ENCODE assay signal across 10 cellular contexts in genomic region chr5:151023651-151024050, GRCh38. TPM values are rescaled to one million over a fixed set of nuclear protein-coding genes. Genes with fewer than 3 reads are reported as not detected.
DNase-seq lines count a peak whose midpoint lies in the region; ATAC-seq and TF ChIP-seq lines count a peak whose summit lies in the region.
"Had no signal": no experiment of that assay in that cellular context is flagged by ENCODE, and none has a peak within 500 bp of the region (broad histone marks: within the 10 kb centered on the region; RNA-seq: fewer than 3 reads in every experiment).

No MANE protein-coding gene starts in this region.

- H3K36me3 Mint-ChIP-seq in activated CD4-positive, alpha-beta memory T cell treated with anti-CD3 and anti-CD28 coated beads for 36 hours = peaks cover 20% of the 10 kb centered on the region

- no peaks in the 10 kb centered on the region for H4K20me1 ChIP-seq in osteoblast (ENCODE audit: insufficient read depth, low read length)

- H3K36me3 ChIP-seq in ACC112 (ENCODE audit: insufficient read depth, low read length) = no peaks in the 10 kb centered on the region; the same call in 1 of the 2 replicates
- H3K36me3 ChIP-seq in RWPE2 (ENCODE audit: low read depth) = peaks cover 8% of the 10 kb centered on the region
- no peaks in the 10 kb centered on the region for H3K36me3 ChIP-seq in osteoblast (ENCODE audit: insufficient read depth, low read length)

- H3K27ac Mint-ChIP-seq in activated CD4-positive, alpha-beta memory T cell treated with anti-CD3 and anti-CD28 coated beads for 36 hours = no peak overlapping the region
- H3K27ac Mint-ChIP-seq: activated T-helper 2 cell treated with anti-CD3 and anti-CD28 coated beads, Interferon-gamma antibody, Interleukin-2, Interleukin-4, amounts not matched to agents 10 μg/mL and 5 μg/mL and 100 μg/mL, durations not matched to agents 14 hours and 24 hours and 36 hours had no signal

- CTCF ChIA-PET in activated CD4-positive, alpha-beta memory T cell treated with anti-CD3 and anti-CD28 coated beads for 36 hours (lab: Charles Lee) = no interaction called here

- no peaks in the 10 kb centered on the region for H3K27me3 Mint-ChIP-seq in activated CD4-positive, alpha-beta memory T cell treated with anti-CD3 and anti-CD28 coated beads for 36 hours

- H3K9me3 ChIP-seq in RWPE2 (ENCODE audit: severe bottlenecking) (no peaks in the 10 kb centered on the region), osteoblast (ENCODE audit: low read depth, low read length) (no peaks in the 10 kb centered on the region)

- POLR2A ChIA-PET in activated CD4-positive, alpha-beta memory T cell treated with anti-CD3 and anti-CD28 coated beads for 36 hours (lab: Charles Lee) = no interaction called here

- peak overlapping the region; percentile 78 for H3K27ac ChIP-seq in ACC112 (ENCODE audit: low read depth, low read length)
- H3K27ac ChIP-seq in RWPE2 (ENCODE audit: poor library complexity, severe bottlenecking) = peak overlapping the region; percentile 66
- H3K27ac ChIP-seq in osteoblast (ENCODE audit: low read depth, low read length) = peak overlapping the region; percentile 94

- H3K4me2 ChIP-seq in osteoblast (ENCODE audit: insufficient read depth, low read length) = peak overlapping the region; percentile 58

- H2AFZ ChIP-seq in ACC112 (ENCODE audit: low read length, unreplicated experiment) (no peak overlapping the region), osteoblast (ENCODE audit: low read length) (peak overlapping the region; percentile 6)

- intact Hi-C loops in activated CD4-positive, alpha-beta memory T cell treated with anti-CD3 and anti-CD28 coated beads for 36 hours (cut with micrococcal nuclease) = no loop called here

- no peaks in the 10 kb centered on the region for H3K79me2 ChIP-seq in ACC112 (ENCODE audit: control insufficient read depth, insufficient read depth, low read length, unreplicated experiment)
- no peaks in the 10 kb centered on the region for H3K79me2 ChIP-seq in osteoblast (ENCODE audit: insufficient read depth, low read length)

- H3K4me1 ChIP-seq in ACC112 (ENCODE audit: control insufficient read depth, insufficient read depth, low read length, unreplicated experiment) (peaks cover 43% of the 10 kb centered on the region), RWPE2 (ENCODE audit: insufficient read depth, poor library complexity, severe bottlenecking) (peaks cover 33% of the 10 kb centered on the region), osteoblast (ENCODE audit: insufficient read depth, low read length) (peaks cover 37% of the 10 kb centered on the region)

- no peak for TF ChIP-seq CTCF in RWPE2 (IDR thresholded peaks at IDR 0.05; ENCODE audit: poor library complexity, severe bottlenecking)
- TF ChIP-seq CTCF in fibroblast of the aortic adventitia (IDR thresholded peaks at IDR 0.05; ENCODE audit: insufficient read depth, low read length) = no peak
- TF ChIP-seq CTCF in osteoblast (IDR thresholded peaks at IDR 0.05; ENCODE audit: extremely low read depth, low read depth, low read length) = no peak

- H3K27me3 ChIP-seq in ACC112 (ENCODE audit: insufficient read depth, low read length) = no peaks in the 10 kb centered on the region
- H3K27me3 ChIP-seq in RWPE2 (ENCODE audit: insufficient read depth, poor library complexity, severe bottlenecking) = no peaks in the 10 kb centered on the region
- no peaks in the 10 kb centered on the region for H3K27me3 ChIP-seq in osteoblast (ENCODE audit: insufficient read depth, low read length)

- H3K9me3 Mint-ChIP-seq in activated CD4-positive, alpha-beta memory T cell treated with anti-CD3 and anti-CD28 coated beads for 36 hours = no peaks in the 10 kb centered on the region
- H3K9me3 Mint-ChIP-seq: activated T-helper 2 cell treated with anti-CD3 and anti-CD28 coated beads, Interferon-gamma antibody, Interleukin-2, Interleukin-4, amounts not matched to agents 10 μg/mL and 5 μg/mL and 100 μg/mL, durations not matched to agents 14 hours and 24 hours and 36 hours had no signal

- ATAC-seq in RWPE2 (ENCODE audit: low read depth) = peak; percentile 53
- no peak for ATAC-seq in GM19455 (IDR thresholded peaks at IDR 0.05; ENCODE audit: unreplicated experiment)

- peaks cover 28% of the 10 kb centered on the region for H3K4me1 Mint-ChIP-seq in activated CD4-positive, alpha-beta memory T cell treated with anti-CD3 and anti-CD28 coated beads for 36 hours (ENCODE audit: low read depth)

- DNase-seq in RWPE2 (ENCODE audit: low spot score) = no peak
- DNase-seq in fibroblast of the aortic adventitia (ENCODE audit: low read depth) = peak; percentile 91
- DNase-seq in osteoblast (ENCODE audit: insufficient read length, low spot score, missing footprints) = peak; percentile 95
- DNase-seq in DMS114 treated with DMSO at 0.1 percent for 48 hours (lab: John Stamatoyannopoulos, UW; ENCODE audit: unreplicated experiment) = no peak
- DNase-seq in activated CD4-positive, alpha-beta memory T cell treated with anti-CD3 and anti-CD28 coated beads for 36 hours = no peak
- no peak for DNase-seq in stimulated activated CD4-positive, alpha-beta T cell treated with anti-CD3 and anti-CD28 coated beads, Interleukin-4, amount 100 ng/mL, for 24 hours
- DNase-seq: T1000 had no signal

- H3K4me3 ChIP-seq in ACC112 (ENCODE audit: low read depth, low read length) (no peak overlapping the region), RWPE2 (ENCODE audit: severe bottlenecking) (no peak overlapping the region), fibroblast of the aortic adventitia (ENCODE audit: low read depth, low read length) (no peak overlapping the region), osteoblast (ENCODE audit: insufficient read depth, low read length) (peak overlapping the region; percentile 23)

- H3K4me3 Mint-ChIP-seq in activated CD4-positive, alpha-beta memory T cell treated with anti-CD3 and anti-CD28 coated beads for 36 hours = no peak overlapping the region

RNA-seq across cellular contexts. Expression of gene GPX3, which starts 3.3 kb away (rescaled TPM):
- 11.3 and 53.1 TPM in 2 replicates for total RNA-seq in fibroblast of the aortic adventitia (ENCODE audit: low replicate concordance)
- total RNA-seq in osteoblast = 8.8 and 9.8 TPM in 2 replicates
- not detected for total RNA-seq in activated CD4-positive, alpha-beta memory T cell treated with anti-CD3 and anti-CD28 coated beads for 36 hours
- total RNA-seq: activated T-helper 2 cell treated with anti-CD3 and anti-CD28 coated beads, Interferon-gamma antibody, Interleukin-2, Interleukin-4, amounts not matched to agents 10 μg/mL and 5 μg/mL and 100 μg/mL, durations not matched to agents 14 hours and 24 hours and 36 hours had no signal

RNA-seq across cellular contexts. Expression of gene TNIP1, which starts 57.2 kb away (rescaled TPM):
- total RNA-seq in fibroblast of the aortic adventitia (ENCODE audit: low replicate concordance) (33.7 and 42.9 TPM in 2 replicates), osteoblast (66.3 and 85.8 TPM in 2 replicates)
- total RNA-seq in activated CD4-positive, alpha-beta memory T cell treated with anti-CD3 and anti-CD28 coated beads for 36 hours = 100 to 1,000 TPM; 388 to 401 TPM

Comparison
In these comparisons a context has a peak if more than half of its experiments do, and no peak if none do; other contexts are left out.
1. DNase-seq: peak in fibroblast of the aortic adventitia (single experiment) and osteoblast (single experiment); none in RWPE2 (single experiment), DMS114 treated with DMSO at 0.1 percent for 48 hours (single experiment), activated CD4-positive, alpha-beta memory T cell treated with anti-CD3 and anti-CD28 coated beads for 36 hours (single experiment) and stimulated activated CD4-positive, alpha-beta T cell treated with anti-CD3 and anti-CD28 coated beads, Interleukin-4, amount 100 ng/mL, for 24 hours (single experiment).
2. Peak in every context shown above with its lines, with median percentiles within 50 percentile points of each other: H3K27ac ChIP-seq.